Comparison of ENCODE assay signal across 1 cellular context in genomic region chr22:38272373-38273134, GRCh38.
TF ChIP-seq lines count a peak whose summit lies in the region.

Gene TMEM184B, minus strand, starts transcription at chr22:38273010. Its CDS starts 25,049 bp downstream, at chr22:38247961.

TF ChIP-seq in HepG2, 621 proteins besides CTCF, POLR2A, EP300 and RAD21 (continued from another document and continues in another):
- TF ChIP-seq MYPOP (CRISPR knock-in tag; IDR thresholded peaks at IDR 0.05) (no peak), TBX3 (IDR thresholded peaks at IDR 0.05; ENCODE audit: borderline replicate concordance) (no peak), ZNF629 (CRISPR knock-in tag; conservative IDR thresholded peaks at IDR 0.05) (no peak), U2AF2 (IDR thresholded peaks at IDR 0.05; ENCODE audit: low read depth, low read length) (no peak), KDM5B (CRISPR knock-in tag; IDR thresholded peaks at IDR 0.05; ENCODE audit: borderline replicate concordance) (peak; percentile 54; the same call in 1 of the 2 replicates), ZNF451 (CRISPR knock-in tag; IDR thresholded peaks at IDR 0.05) (0 out of 2 replicates have a peak, but pooled peaks have one; percentile 29), DNMT3B (CRISPR knock-in tag; conservative IDR thresholded peaks at IDR 0.05) (no peak), ZNF552 (CRISPR knock-in tag; IDR thresholded peaks at IDR 0.05; ENCODE audit: borderline replicate concordance) (no peak), ZNF101 (CRISPR knock-in tag; IDR thresholded peaks at IDR 0.05; ENCODE audit: borderline replicate concordance, low read depth) (no peak), ZNF839 (CRISPR knock-in tag; IDR thresholded peaks at IDR 0.05; ENCODE audit: borderline replicate concordance) (no peak), ZNF136 (CRISPR knock-in tag; IDR thresholded peaks at IDR 0.05; ENCODE audit: low read depth) (no peak), ZNF350 (CRISPR knock-in tag; IDR thresholded peaks at IDR 0.05; ENCODE audit: borderline replicate concordance, low read depth) (no peak), ZNF431 (CRISPR knock-in tag; IDR thresholded peaks at IDR 0.05; ENCODE audit: borderline replicate concordance, low read depth) (no peak; the same call in 1 of the 2 replicates), ZNF784 (CRISPR knock-in tag; IDR thresholded peaks at IDR 0.05; ENCODE audit: borderline replicate concordance) (no peak), ZNF572 (CRISPR knock-in tag; IDR thresholded peaks at IDR 0.05) (0 out of 2 replicates have a peak, but pooled peaks have one; percentile 66), ZNF547 (CRISPR knock-in tag; IDR thresholded peaks at IDR 0.05) (no peak), PRPF4 (IDR thresholded peaks at IDR 0.05; ENCODE audit: low read depth, low read length, poor library complexity, severe bottlenecking) (no peak), ZSCAN30 (CRISPR knock-in tag; IDR thresholded peaks at IDR 0.05) (no peak), TIGD3 (CRISPR knock-in tag; IDR thresholded peaks at IDR 0.05; ENCODE audit: borderline replicate concordance) (no peak), ZNF276 (CRISPR knock-in tag; IDR thresholded peaks at IDR 0.05; ENCODE audit: low read depth) (no peak), ZFX (CRISPR knock-in tag; IDR thresholded peaks at IDR 0.05; ENCODE audit: low read depth) (peak; percentile 58), STAT6 (CRISPR knock-in tag; IDR thresholded peaks at IDR 0.05; ENCODE audit: borderline replicate concordance) (no peak), SAP130 (CRISPR knock-in tag; IDR thresholded peaks at IDR 0.05; ENCODE audit: low read depth) (peak; percentile 32; the same call in 1 of the 2 replicates), ZIK1 (CRISPR knock-in tag; IDR thresholded peaks at IDR 0.05; ENCODE audit: borderline replicate concordance, low read depth) (no peak), RFX3 (CRISPR knock-in tag; IDR thresholded peaks at IDR 0.05) (no peak), ZBTB26 (CRISPR knock-in tag; IDR thresholded peaks at IDR 0.05; ENCODE audit: borderline replicate concordance) (no peak), ZNF597 (CRISPR knock-in tag; IDR thresholded peaks at IDR 0.05) (no peak), ZNF235 (CRISPR knock-in tag; IDR thresholded peaks at IDR 0.05; ENCODE audit: borderline replicate concordance) (no peak), ZNF660 (CRISPR knock-in tag; IDR thresholded peaks at IDR 0.05; ENCODE audit: borderline replicate concordance, low read depth) (no peak), ZNF713 (CRISPR knock-in tag; IDR thresholded peaks at IDR 0.05) (no peak), ARID4A (CRISPR knock-in tag; IDR thresholded peaks at IDR 0.05; ENCODE audit: borderline replicate concordance) (peak; percentile 74), IRX3 (CRISPR knock-in tag; IDR thresholded peaks at IDR 0.05; ENCODE audit: borderline replicate concordance, low read depth) (no peak), ZSCAN22 (CRISPR knock-in tag; IDR thresholded peaks at IDR 0.05) (no peak), ZNF318 (CRISPR knock-in tag; IDR thresholded peaks at IDR 0.05) (no peak), PPARG (CRISPR knock-in tag; conservative IDR thresholded peaks at IDR 0.05) (no peak), CHCHD3 (CRISPR knock-in tag; IDR thresholded peaks at IDR 0.05) (no peak)
